In genomic region chr17:50803676-50804075, GRCh38 we compare ENCODE assay signal across 17 cellular contexts. TPM values are rescaled to one million over a fixed set of nuclear protein-coding genes. Genes with fewer than 3 reads are reported as not detected.
DNase-seq lines count a peak whose midpoint lies in the region; ATAC-seq and TF ChIP-seq lines count a peak whose summit lies in the region.
"Had no signal": no experiment of that assay in that cellular context is flagged by ENCODE, and none has a peak within 500 bp of the region (broad histone marks: within the 10 kb centered on the region; RNA-seq: fewer than 3 reads in every experiment).

No MANE protein-coding gene starts in this region.

- TF ChIP-seq CTCF in HCT116 (IDR thresholded peaks at IDR 0.05 in 2 of 3, conservative IDR thresholded peaks at IDR 0.05 in 1 of 3; ENCODE audit: borderline replicate concordance in 1 of 3, insufficient read depth in 1 of 3, low read depth in 2 of 3, low read length in 2 of 3) (no peak), neural progenitor cell (IDR thresholded peaks at IDR 0.05) (no peak)

- H3K4me2 ChIP-seq in HCT116 (ENCODE audit: low read length) (peak overlapping the region; percentile 9; the same call in 1 of the 2 replicates), neural progenitor cell (no peak overlapping the region)

- H3K4me1 Mint-ChIP-seq in neural progenitor cell, result peaks cover 24% of the 10 kb centered on the region
- H3K4me1 Mint-ChIP-seq in stimulated activated naive B cell treated with anti-CD40 and anti-IgM and Interleukin-4, amounts not matched to agents 10 μg/mL and 1 μg/mL and 100 μg/mL, for 72 hours, result no peaks in the 10 kb centered on the region

- no peak for TF ChIP-seq POLR2A in HCT116 (IDR thresholded peaks at IDR 0.05; ENCODE audit: borderline replicate concordance, extremely low read depth, insufficient read depth, insufficient read length)

- H3K79me2 ChIP-seq in HCT116 (ENCODE audit: insufficient read depth, low read length), result no peaks in the 10 kb centered on the region
- H3K79me2 ChIP-seq in neural progenitor cell (ENCODE audit: low read depth), result no peaks in the 10 kb centered on the region

- no peak for ATAC-seq in HCT116
- no peak for ATAC-seq in stimulated activated naive B cell treated with anti-CD40 and anti-IgM and Interleukin-4, amounts not matched to agents 10 μg/mL and 1 μg/mL and 100 μg/mL, for 72 hours (replicated peaks)

- H3K4me3 ChIP-seq in HCT116 (replicated peaks in 1 of 2; ENCODE audit: low read depth in 1 of 2, low read length in 2 of 2) (no peak overlapping the region), SK-N-MC (no peak overlapping the region), neural progenitor cell (no peak overlapping the region)
- H3K4me3 ChIP-seq: SJCRH30 had no signal

- H3K9me3 ChIP-seq in HCT116 (ENCODE audit: control insufficient read depth in 1 of 2, insufficient read depth in 1 of 2, low read depth in 1 of 2, low read length in 2 of 2) (no peaks in the 10 kb centered on the region), SK-N-MC (ENCODE audit: low read depth, low read length) (no peaks in the 10 kb centered on the region), neural progenitor cell (ENCODE audit: low read depth) (no peaks in the 10 kb centered on the region)
- H3K9me3 ChIP-seq: SJCRH30 had no signal

- H3K27me3 Mint-ChIP-seq in neural progenitor cell (ENCODE audit: insufficient read depth, low read depth), result peaks cover 14% of the 10 kb centered on the region
- no peaks in the 10 kb centered on the region for H3K27me3 Mint-ChIP-seq in stimulated activated naive B cell treated with anti-CD40 and anti-IgM and Interleukin-4, amounts not matched to agents 10 μg/mL and 1 μg/mL and 100 μg/mL, for 72 hours

- H3K4me3 Mint-ChIP-seq in neural progenitor cell, result no peak overlapping the region
- no peak overlapping the region for H3K4me3 Mint-ChIP-seq in stimulated activated naive B cell treated with anti-CD40 and anti-IgM and Interleukin-4, amounts not matched to agents 10 μg/mL and 1 μg/mL and 100 μg/mL, for 72 hours

- DNase-seq in HCT116 (ENCODE audit: low read depth, low spot score) (no peak), SK-N-MC (ENCODE audit: low read depth, low spot score) (no peak), epidermal melanocyte (ENCODE audit: insufficient read length, low spot score) (peak; percentile 48), neural progenitor cell (ENCODE audit: low spot score) (no peak), SKM-1 (lab: John Stamatoyannopoulos, UW; ENCODE audit: unreplicated experiment) (no peak), NCI-H1930 (lab: John Stamatoyannopoulos, UW) (no peak)
- no peak for DNase-seq in stimulated activated naive B cell treated with anti-CD40 and anti-IgM and Interleukin-4, amounts not matched to agents 10 μg/mL and 1 μg/mL and 100 μg/mL, for 72 hours
- DNase-seq: COR-L47, H7, NCI-H1417 treated with DMSO at 0.1 percent for 48 hours, NCI-H2029, NCI-H2171, NCI-H748 treated with DMSO at 0.1 percent for 48 hours, SJCRH30 had no signal

- CTCF ChIA-PET in HCT116 (lab: Charles Lee), result interaction anchor here (0.9 kb wide), 1 partner anchor 13 kb away, joined by 3 read pairs; no protein-coding TSS in a partner anchor

- no peaks in the 10 kb centered on the region for H3K9me3 Mint-ChIP-seq in neural progenitor cell
- H3K9me3 Mint-ChIP-seq in stimulated activated naive B cell treated with anti-CD40 and anti-IgM and Interleukin-4, amounts not matched to agents 10 μg/mL and 1 μg/mL and 100 μg/mL, for 72 hours, result no peaks in the 10 kb centered on the region

- H3K27ac ChIP-seq in HCT116 (ENCODE audit: low read depth, low read length) (no peak overlapping the region), SK-N-MC (no peak overlapping the region), neural progenitor cell (peak overlapping the region; percentile 74)
- H3K27ac ChIP-seq: SJCRH30 had no signal

- H3K4me1 ChIP-seq in HCT116 (ENCODE audit: control insufficient read depth in 1 of 2, insufficient read depth in 2 of 2, low read length in 2 of 2), result peaks cover 0 to 14% of the 10 kb centered on the region in 2 experiments; a peak in 2 of 4 replicates
- H3K4me1 ChIP-seq in neural progenitor cell, result peaks cover 18% of the 10 kb centered on the region
- H3K4me1 ChIP-seq: SJCRH30 had no signal

- BruUV-seq in HCT116 (replicated peaks; lab: Mats Ljungman, UMichigan), result no TSS peak

- no peaks in the 10 kb centered on the region for H3K36me3 Mint-ChIP-seq in neural progenitor cell
- no peaks in the 10 kb centered on the region for H3K36me3 Mint-ChIP-seq in stimulated activated naive B cell treated with anti-CD40 and anti-IgM and Interleukin-4, amounts not matched to agents 10 μg/mL and 1 μg/mL and 100 μg/mL, for 72 hours

- POLR2A ChIA-PET in HCT116 (lab: Charles Lee), result no interaction called here

- no peaks in the 10 kb centered on the region for H3F3A ChIP-seq in neural progenitor cell (ENCODE audit: low read depth)

- RAD21 ChIA-PET in HCT116 (lab: Charles Lee; ENCODE audit: low non-redundant PET in 1 of 2, low total read pairs in 2 of 2, uncharacterized antibody in 2 of 2, unreplicated experiment in 2 of 2), result no interaction called here

- H3K9me2 ChIP-seq in HCT116 (ENCODE audit: insufficient read depth), result no peaks in the 10 kb centered on the region

- H3K27me3 ChIP-seq in HCT116 (ENCODE audit: insufficient read depth, low read length) (no peaks in the 10 kb centered on the region), neural progenitor cell (no peaks in the 10 kb centered on the region)
- H3K27me3 ChIP-seq: SJCRH30 had no signal

- H3K9ac ChIP-seq in HCT116 (ENCODE audit: low read length) (no peak overlapping the region), SK-N-MC (ENCODE audit: insufficient read length) (peak overlapping the region; percentile 37), neural progenitor cell (no peak overlapping the region)

- no peak overlapping the region for H2AFZ ChIP-seq in HCT116 (ENCODE audit: low read depth, low read length, poor library complexity, severe bottlenecking)
- H2AFZ ChIP-seq in neural progenitor cell (replicated peaks), result peak overlapping the region; percentile 97

- H4K20me1 ChIP-seq in HCT116 (ENCODE audit: insufficient read depth) (no peaks in the 10 kb centered on the region), neural progenitor cell (ENCODE audit: low read depth) (no peaks in the 10 kb centered on the region)

- H3K36me3 ChIP-seq in HCT116 (ENCODE audit: control insufficient read depth in 1 of 2, insufficient read depth in 2 of 2, low read length in 2 of 2) (no peaks in the 10 kb centered on the region), SK-N-MC (ENCODE audit: insufficient read depth, low read length) (no peaks in the 10 kb centered on the region), neural progenitor cell (no peaks in the 10 kb centered on the region)
- H3K36me3 ChIP-seq: SJCRH30 had no signal

- intact Hi-C loops in HCT116 (cut with micrococcal nuclease), result no loop called here

- no peak for TF ChIP-seq RAD21 in HCT116 (IDR thresholded peaks at IDR 0.05; ENCODE audit: low read depth)

- H3K27ac Mint-ChIP-seq in neural progenitor cell, result no peak overlapping the region
- no peak overlapping the region for H3K27ac Mint-ChIP-seq in stimulated activated naive B cell treated with anti-CD40 and anti-IgM and Interleukin-4, amounts not matched to agents 10 μg/mL and 1 μg/mL and 100 μg/mL, for 72 hours

TF ChIP-seq in HCT116, 20 proteins besides CTCF, POLR2A, EP300 and RAD21 (continues in another document):
- TF ChIP-seq SIN3A (IDR thresholded peaks at IDR 0.05; ENCODE audit: low read depth) (no peak), FOSL1 (IDR thresholded peaks at IDR 0.05; ENCODE audit: low read depth) (no peak), EGR1 (IDR thresholded peaks at IDR 0.05; ENCODE audit: low read depth) (no peak), JUND (IDR thresholded peaks at IDR 0.05) (no peak), SRF (IDR thresholded peaks at IDR 0.05; ENCODE audit: low read depth) (no peak), ZNF274 (IDR thresholded peaks at IDR 0.05; ENCODE audit: low read depth, low read length) (no peak), EZH2phosphoT487 (IDR thresholded peaks at IDR 0.05; ENCODE audit: borderline replicate concordance) (no peak), ZFX (IDR thresholded peaks at IDR 0.05) (no peak), CEBPB (IDR thresholded peaks at IDR 0.05; ENCODE audit: low read depth) (no peak), MAX (IDR thresholded peaks at IDR 0.05) (no peak), CBX3 (IDR thresholded peaks at IDR 0.05; ENCODE audit: low read depth) (no peak), YY1 (IDR thresholded peaks at IDR 0.05; ENCODE audit: extremely low read depth, insufficient replicate concordance, low read depth, low read length) (no peak), REST (IDR thresholded peaks at IDR 0.05; ENCODE audit: low read depth) (no peak)

RNA-seq across cellular contexts. Expression of gene WFIKKN2, which starts 31.7 kb away (rescaled TPM):
- total RNA-seq in HCT116 (2021; ENCODE audit: unreplicated experiment) (0.05 TPM), neural progenitor cell (ENCODE audit: low replicate concordance) (not detected in 2 replicates)
- polyA plus RNA-seq in HCT116 (2012), result not detected in 2 replicates
- total RNA-seq: A673, H7, HT1080, NCI-H460, SJCRH30 had no signal

RNA-seq across cellular contexts. Expression of gene ANKRD40CL, which starts 36.4 kb away (rescaled TPM):
- total RNA-seq in HCT116 (2021; ENCODE audit: unreplicated experiment) (0.57 TPM), neural progenitor cell (ENCODE audit: low replicate concordance) (not detected in 2 replicates)
- not detected in 2 replicates for polyA plus RNA-seq in HCT116 (2012)
- total RNA-seq: A673, H7, HT1080, NCI-H460, SJCRH30 had no signal
